In genomic region chrX:95071621-95072020, GRCh38 we compare ENCODE assay signal across 18 cellular contexts.
"Had no signal": no experiment of that assay in that cellular context is flagged by ENCODE, and none has a peak within 500 bp of the region (broad histone marks: within the 10 kb centered on the region; RNA-seq: fewer than 3 reads in every experiment).

No MANE protein-coding gene starts in this region.

- H3K27ac Mint-ChIP-seq: activated B cell treated with CpG ODN at 0.5 μM for 24 hours; activated CD4-positive, alpha-beta T cell treated with anti-CD3 and anti-CD28 coated beads, Interleukin-2, amount 10 ng/mL, durations not matched to agents 24 days and 14 days; activated CD8-positive, alpha-beta T cell treated with anti-CD3 and anti-CD28 coated beads, Interleukin-2, amount 10 ng/mL, durations not matched to agents 7 days and 5 days; activated naive CD4-positive, alpha-beta T cell treated with anti-CD3 and anti-CD28 coated beads, Interleukin-2, amount 50 U/mL, for 72 hours had no signal

- H3K4me1 ChIP-seq: body of pancreas, foreskin keratinocyte, right lobe of liver had no signal

- H3K36me3 Mint-ChIP-seq: activated naive CD4-positive, alpha-beta T cell treated with anti-CD3 and anti-CD28 coated beads, Interleukin-2, amount 50 U/mL, for 72 hours had no signal

- H3K4me1 Mint-ChIP-seq: activated B cell treated with CpG ODN at 0.5 μM for 24 hours; activated CD4-positive, alpha-beta T cell treated with anti-CD3 and anti-CD28 coated beads, Interleukin-2, amount 10 ng/mL, durations not matched to agents 24 days and 14 days; neural crest cell had no signal

- DNase-seq: activated B cell treated with CpG ODN at 0.5 μM for 24 hours; activated CD4-positive, alpha-beta T cell treated with anti-CD3 and anti-CD28 coated beads, Interleukin-2, amount 10 ng/mL, durations not matched to agents 24 days and 14 days; activated CD8-positive, alpha-beta memory T cell treated with anti-CD3 and anti-CD28 coated beads, Interleukin-2, amount 50 U/mL, for 4 hours; activated CD8-positive, alpha-beta T cell treated with anti-CD3 and anti-CD28 coated beads, Interleukin-2, amount 10 ng/mL, durations not matched to agents 7 days and 5 days; activated gamma-delta T cell; activated T-cell treated with anti-CD3 and anti-CD28 coated beads, Interleukin-2, amount 50 U/mL, for 48 hours; amniotic stem cell; body of pancreas; central memory CD4-positive, alpha-beta T cell; foreskin keratinocyte; ovary; right lobe of liver; T-helper 2 cell had no signal

- H3K4me3 Mint-ChIP-seq: activated B cell treated with CpG ODN at 0.5 μM for 24 hours; activated CD4-positive, alpha-beta T cell treated with anti-CD3 and anti-CD28 coated beads, Interleukin-2, amount 10 ng/mL, durations not matched to agents 24 days and 14 days; activated CD8-positive, alpha-beta T cell treated with anti-CD3 and anti-CD28 coated beads, Interleukin-2, amount 10 ng/mL, durations not matched to agents 7 days and 5 days; neural crest cell had no signal

- H3K4me3 ChIP-seq: body of pancreas, coronary artery, lung, ovary, right lobe of liver, smooth muscle cell had no signal

- H3K27me3 ChIP-seq: body of pancreas, foreskin keratinocyte, ovary, right lobe of liver had no signal

- H3K36me3 ChIP-seq: ovary, right lobe of liver had no signal

- H3K27ac ChIP-seq: body of pancreas, coronary artery, foreskin keratinocyte, ovary, right lobe of liver had no signal

- H3K27me3 Mint-ChIP-seq: activated B cell treated with CpG ODN at 0.5 μM for 24 hours; activated CD4-positive, alpha-beta T cell treated with anti-CD3 and anti-CD28 coated beads, Interleukin-2, amount 10 ng/mL, durations not matched to agents 24 days and 14 days had no signal

- H3K9me3 ChIP-seq: body of pancreas, ovary, right lobe of liver had no signal

- H3K9me3 Mint-ChIP-seq: activated B cell treated with CpG ODN at 0.5 μM for 24 hours; activated CD4-positive, alpha-beta T cell treated with anti-CD3 and anti-CD28 coated beads, Interleukin-2, amount 10 ng/mL, durations not matched to agents 24 days and 14 days; neural crest cell had no signal

- H3K4me2 ChIP-seq: smooth muscle cell had no signal

- ATAC-seq: activated CD8-positive, alpha-beta T cell treated with anti-CD3 and anti-CD28 coated beads, Interleukin-2, amount 10 ng/mL, durations not matched to agents 7 days and 5 days; activated naive CD4-positive, alpha-beta T cell treated with anti-CD3 and anti-CD28 coated beads, Interleukin-2, amount 50 U/mL, for 72 hours; body of pancreas; foreskin keratinocyte; right lobe of liver had no signal
